ENCODE assay signal across 8 cellular contexts in genomic region chr6:32668226-32668747, GRCh38. TPM values are rescaled to one million over a fixed set of nuclear protein-coding genes. Genes with fewer than 3 reads are reported as not detected.
DNase-seq lines count a peak whose midpoint lies in the region; ATAC-seq and TF ChIP-seq lines count a peak whose summit lies in the region.

No MANE protein-coding gene starts in this region.

- H3K9me3 ChIP-seq in PC-3 (ENCODE audit: low read length) (no peaks in the 10 kb centered on the region), mucosa of descending colon (peaks cover 13% of the 10 kb centered on the region)

- BruUV-seq in PC-3 (replicated peaks; lab: Mats Ljungman, UMichigan): no TSS peak

- H3K36me3 ChIP-seq in PC-3 (ENCODE audit: low read depth, low read length): no peaks in the 10 kb centered on the region
- no peaks in the 10 kb centered on the region for H3K36me3 ChIP-seq in mucosa of descending colon (ENCODE audit: low read depth)

- no peaks in the 10 kb centered on the region for H3K9me2 ChIP-seq in PC-3 (replicated peaks; ENCODE audit: low read length)

- H3K27me3 ChIP-seq in PC-3 (ENCODE audit: low read length): peaks cover 35% of the 10 kb centered on the region

- H3K79me2 ChIP-seq in PC-3 (ENCODE audit: low read length): no peaks in the 10 kb centered on the region

- no peak overlapping the region for H3K4me3 ChIP-seq in PC-3 (ENCODE audit: low read length)
- no peak overlapping the region for H3K4me3 ChIP-seq in mucosa of descending colon

- CTCF ChIA-PET in PC-3 (lab: Charles Lee): no interaction called here

- no peak overlapping the region for H3K4me2 ChIP-seq in PC-3 (ENCODE audit: low read length)

- H4K20me1 ChIP-seq in PC-3 (ENCODE audit: low read length): no peaks in the 10 kb centered on the region

- intact Hi-C loops in PC-3 (cut with micrococcal nuclease): loop anchor here (10.0 kb wide), 1 partner anchor 97 kb away; the partner anchor contains the start of gene HLA-DQB2
- intact Hi-C loops in mucosa of descending colon (cut with DNase I, micrococcal nuclease): no loop called here

- TF ChIP-seq CTCF in PC-3 (conservative IDR thresholded peaks at IDR 0.05; ENCODE audit: low read depth, low read length) (no peak), mucosa of descending colon (IDR thresholded peaks at IDR 0.05) (no peak)

- no peak overlapping the region for H3K27ac ChIP-seq in PC-3 (ENCODE audit: low read length)

- H2AFZ ChIP-seq in PC-3 (ENCODE audit: low read length): no peak overlapping the region

- DNase-seq in PC-3: peak; percentile 74
- peak; percentile 35 for DNase-seq in amniotic epithelial cell (ENCODE audit: low read depth)
- peak in 2 of 3 donors; percentile 53 to 56 for DNase-seq in mucosa of descending colon
- DNase-seq in NCI-H146 (lab: John Stamatoyannopoulos, UW): no peak

- H3K4me1 ChIP-seq in PC-3 (ENCODE audit: insufficient read depth, low read length): no peaks in the 10 kb centered on the region
- H3K4me1 ChIP-seq in mucosa of descending colon (ENCODE audit: low read depth): peaks cover 3% of the 10 kb centered on the region

- peak; percentile 69 for ATAC-seq in GM18868 (IDR thresholded peaks at IDR 0.05; ENCODE audit: unreplicated experiment)
- peak; percentile 71 for ATAC-seq in HG02610 (IDR thresholded peaks at IDR 0.05; ENCODE audit: unreplicated experiment)
- ATAC-seq in PC-3: peak; percentile 29; the same call in 1 of the 2 replicates
- ATAC-seq in mucosa of descending colon: peak; percentile 92
- no peak for ATAC-seq in HG03571 (IDR thresholded peaks at IDR 0.05; ENCODE audit: unreplicated experiment)
- no peak for ATAC-seq in HG03097 (IDR thresholded peaks at IDR 0.05; ENCODE audit: low FRiP score, unreplicated experiment)

- H3K9ac ChIP-seq in PC-3 (ENCODE audit: low read length): no peak overlapping the region

- POLR2A ChIA-PET in PC-3 (lab: Charles Lee; ENCODE audit: unreplicated experiment): no interaction called here

- no peaks in the 10 kb centered on the region for H3F3A ChIP-seq in PC-3 (ENCODE audit: low read length, unreplicated experiment)

RNA-seq across cellular contexts. Expression of gene HLA-DQB1, which starts 1.8 kb away (rescaled TPM):
- not detected in 2 replicates for total RNA-seq in PC-3 (2014; rRNA removed)
- total RNA-seq in mucosa of descending colon: 10 to 100 TPM in 2 of 3 donors, 1 to 10 TPM in 1; 4.7 to 18.6 (median 14.9) TPM

RNA-seq across cellular contexts. Expression of gene HLA-DQA1, which starts 31.1 kb away (rescaled TPM):
- not detected in 2 replicates for total RNA-seq in PC-3 (2014; rRNA removed)
- total RNA-seq in mucosa of descending colon: 10 to 100 TPM in 2 of 3 donors, 1 to 10 TPM in 1; 9.9 to 36.2 (median 24.1) TPM

Comparison
In these comparisons a context has a peak if more than half of its experiments do, and no peak if none do; other contexts are left out.
1. ATAC-seq: peak in GM18868 (single experiment), HG02610 (single experiment), PC-3 (single experiment) and mucosa of descending colon (single experiment); none in HG03571 (single experiment) and HG03097 (single experiment).
2. RNA of gene HLA-DQA1, which starts 31.1 kb away (total RNA-seq): 9.9 to 36.2 TPM in mucosa of descending colon; not detected in PC-3; every median in the first group is over 10 times any median in the second.